Comparison of ENCODE assay signal across 1 cellular context in the genomic region with DNA sequence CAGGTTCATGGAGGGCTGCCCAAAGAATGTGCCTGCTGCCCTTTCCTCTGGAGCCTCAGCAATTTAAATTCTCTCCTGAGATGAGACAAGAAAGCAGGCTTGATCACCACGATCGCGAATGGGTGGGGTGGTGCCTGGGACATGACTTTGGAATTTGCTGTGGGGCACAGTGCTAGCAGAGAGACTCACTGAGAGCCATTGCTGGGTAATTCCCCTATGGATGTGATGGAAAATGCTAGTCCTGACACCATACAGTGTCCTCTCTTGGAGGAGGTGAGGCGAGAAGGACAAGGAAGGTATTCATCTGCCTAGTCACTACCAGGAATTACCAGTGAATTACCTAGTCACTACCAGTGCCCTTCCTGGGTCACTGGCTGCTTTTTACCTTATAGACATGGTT.
A peak's percentile ranks its signal among the peaks of the same experiment; 100 is the strongest.
TF ChIP-seq lines count a peak whose summit lies in the region.

No MANE protein-coding gene starts in this region.

TF ChIP-seq in HepG2, 621 proteins besides CTCF, POLR2A, EP300 and RAD21:
- no peak for TF ChIP-seq ZNF547 (CRISPR knock-in tag; IDR thresholded peaks at IDR 0.05)
- TF ChIP-seq, protein P1, sequence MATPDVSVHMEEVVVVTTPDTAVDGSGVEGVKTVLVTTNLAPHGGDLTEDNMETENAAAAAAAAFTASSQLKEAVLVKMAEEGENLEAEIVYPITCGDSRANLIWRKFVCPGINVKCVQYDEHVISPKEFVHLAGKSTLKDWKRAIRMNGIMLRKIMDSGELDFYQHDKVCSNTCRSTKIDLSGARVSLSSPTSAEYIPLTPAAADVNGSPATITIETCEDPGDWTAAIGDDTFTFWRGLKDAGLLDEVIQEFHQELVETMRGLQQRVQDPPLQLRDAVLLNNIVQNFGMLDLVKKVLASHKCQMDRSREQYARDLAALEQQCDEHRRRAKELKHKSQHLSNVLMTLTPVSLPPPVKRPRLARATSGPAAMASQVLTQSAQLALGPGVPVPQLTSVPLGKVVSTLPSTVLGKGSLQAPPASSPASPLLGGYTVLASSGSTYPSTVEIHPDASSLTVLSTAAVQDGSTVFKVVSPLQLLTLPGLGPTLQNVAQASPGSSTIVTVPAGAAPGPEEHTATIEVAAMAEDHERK (CRISPR knock-in tag; IDR thresholded peaks at IDR 0.05; ENCODE audit: low read depth), result no peak
- no peak for TF ChIP-seq ZFP82 (CRISPR knock-in tag; IDR thresholded peaks at IDR 0.05; ENCODE audit: borderline replicate concordance)
- 0 out of 2 replicates have a peak, but pooled peaks have one; percentile 19 for TF ChIP-seq KDM2A (CRISPR knock-in tag; IDR thresholded peaks at IDR 0.05; ENCODE audit: borderline replicate concordance, low read depth)
- no peak for TF ChIP-seq ZNF782 (CRISPR knock-in tag; IDR thresholded peaks at IDR 0.05; ENCODE audit: borderline replicate concordance)
- no peak for TF ChIP-seq TBL1XR1 (IDR thresholded peaks at IDR 0.05; ENCODE audit: borderline replicate concordance, low read length, partially characterized antibody)
- no peak for TF ChIP-seq ZNF143 (CRISPR knock-in tag; IDR thresholded peaks at IDR 0.05)
- TF ChIP-seq, protein P2, sequence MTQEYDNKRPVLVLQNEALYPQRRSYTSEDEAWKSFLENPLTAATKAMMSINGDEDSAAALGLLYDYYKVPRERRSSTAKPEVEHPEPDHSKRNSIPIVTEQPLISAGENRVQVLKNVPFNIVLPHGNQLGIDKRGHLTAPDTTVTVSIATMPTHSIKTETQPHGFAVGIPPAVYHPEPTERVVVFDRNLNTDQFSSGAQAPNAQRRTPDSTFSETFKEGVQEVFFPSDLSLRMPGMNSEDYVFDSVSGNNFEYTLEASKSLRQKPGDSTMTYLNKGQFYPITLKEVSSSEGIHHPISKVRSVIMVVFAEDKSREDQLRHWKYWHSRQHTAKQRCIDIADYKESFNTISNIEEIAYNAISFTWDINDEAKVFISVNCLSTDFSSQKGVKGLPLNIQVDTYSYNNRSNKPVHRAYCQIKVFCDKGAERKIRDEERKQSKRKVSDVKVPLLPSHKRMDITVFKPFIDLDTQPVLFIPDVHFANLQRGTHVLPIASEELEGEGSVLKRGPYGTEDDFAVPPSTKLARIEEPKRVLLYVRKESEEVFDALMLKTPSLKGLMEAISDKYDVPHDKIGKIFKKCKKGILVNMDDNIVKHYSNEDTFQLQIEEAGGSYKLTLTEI (CRISPR knock-in tag; conservative IDR thresholded peaks at IDR 0.05), result no peak
- TF ChIP-seq DZIP1 (CRISPR knock-in tag; IDR thresholded peaks at IDR 0.05), result 0 out of 2 replicates have a peak, but pooled peaks have one; percentile 40
- 0 out of 2 replicates have a peak, but pooled peaks have one; percentile 50 for TF ChIP-seq ZNF550 (CRISPR knock-in tag; IDR thresholded peaks at IDR 0.05; ENCODE audit: borderline replicate concordance)
- TF ChIP-seq SALL1 (CRISPR knock-in tag; IDR thresholded peaks at IDR 0.05), result peak; percentile 33; the same call in 1 of the 2 replicates
- 0 out of 2 replicates have a peak, but pooled peaks have one; percentile 67 for TF ChIP-seq SSRP1 (CRISPR knock-in tag; IDR thresholded peaks at IDR 0.05)
